Comparison of ENCODE assay signal across 29 cellular contexts in the genomic region with DNA sequence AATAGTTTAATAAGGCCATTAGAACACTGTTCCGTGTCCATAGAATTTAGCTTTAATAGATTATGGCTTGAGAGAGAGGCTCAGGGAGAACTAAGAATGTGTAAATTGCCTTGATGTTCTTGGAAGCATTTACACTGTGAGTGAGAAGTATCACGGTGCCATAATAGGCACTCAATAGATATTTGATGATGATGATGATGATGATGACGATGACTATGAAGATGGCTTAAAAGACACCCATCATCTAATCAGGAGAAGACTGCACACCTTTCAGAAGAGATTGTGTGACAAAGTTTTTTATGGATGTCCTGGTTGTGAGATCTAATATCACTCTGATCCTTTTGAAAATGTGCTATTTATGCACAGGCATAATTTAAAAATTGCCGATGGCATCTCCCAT.
"Had no signal": no experiment of that assay in that cellular context is flagged by ENCODE, and none has a peak within 500 bp of the region (broad histone marks: within the 10 kb centered on the region; RNA-seq: fewer than 3 reads in every experiment).

No MANE protein-coding gene starts in this region.

- H3K9me3 ChIP-seq: stomach, suprapubic skin, testis, thoracic aorta, thyroid gland, tibial artery, tibial nerve, transverse colon, upper lobe of left lung, upper lobe of right lung, uterus, vagina had no signal

- DNase-seq: stimulated activated CD4-positive, alpha-beta T cell treated with anti-CD3 and anti-CD28 coated beads, Interleukin-2, amount 100 ng/mL, for 48 hours; stimulated activated CD4-positive, alpha-beta T cell treated with anti-CD3 and anti-CD28 coated beads, Interleukin-4, amount 100 ng/mL, for 1 hour; stimulated activated CD4-positive, alpha-beta T cell treated with anti-CD3 and anti-CD28 coated beads, Interleukin-4, amount 100 ng/mL, for 24 hours; stimulated activated CD4-positive, alpha-beta T cell treated with anti-CD3 and anti-CD28 coated beads, Interleukin-4, amount 100 ng/mL, for 4 hours; stimulated activated CD8-positive, alpha-beta memory T cell treated with anti-CD3 and anti-CD28 coated beads, Interleukin-4, amount 100 ng/mL, for 48 hours; stimulated activated naive B cell treated with anti-CD40 and anti-IgM and Interleukin-4, amounts not matched to agents 10 μg/mL and 1 μg/mL and 100 μg/mL, for 72 hours; stimulated activated naive CD4-positive, alpha-beta T cell; stimulated activated naive CD4-positive, alpha-beta T cell treated with Interleukin-2 at 50 U/mL for 16 hours; stimulated activated naive CD8-positive, alpha-beta T cell treated with anti-CD3 and anti-CD28 coated beads, Interleukin-15, amount 100 ng/mL, for 72 hours; stimulated activated naive CD8-positive, alpha-beta T cell treated with anti-CD3 and anti-CD28 coated beads, Interleukin-15, Interleukin-2, amounts not matched to agents 100 U/mL and 50 U/mL, for 24 hours; stomach; substantia nigra; testis; thyroid gland; tibial artery; transverse colon; trophoblast cell; upper lobe of right lung; uterus had no signal

- H3K27me3 ChIP-seq: stomach, suprapubic skin, testis, thyroid gland, tibial artery, tibial nerve, transverse colon, upper lobe of left lung, upper lobe of right lung, uterus, vagina had no signal

- FAIRE-seq: urothelium cell line had no signal

- H3K4me3 Mint-ChIP-seq: stimulated activated effector memory CD8-positive, alpha-beta T cell treated with anti-CD3 and anti-CD28 coated beads, Interleukin-12 subunit alpha, Interleukin-12 subunit beta, amount 100 ng/mL, for 72 hours; stimulated activated memory B cell treated with anti-CD40 and anti-IgM and Interleukin-4, amounts not matched to agents 10 μg/mL and 1 μg/mL and 100 μg/mL, for 72 hours; stimulated activated naive B cell treated with anti-CD40 and anti-IgM and Interleukin-4, amounts not matched to agents 10 μg/mL and 1 μg/mL and 100 μg/mL, for 72 hours; stimulated activated naive CD8-positive, alpha-beta T cell treated with anti-CD3 and anti-CD28 coated beads, Interleukin-15, amount 100 ng/mL, for 72 hours; stimulated activated naive CD8-positive, alpha-beta T cell treated with anti-CD3 and anti-CD28 coated beads, Interleukin-15, Interleukin-2, amounts not matched to agents 100 ng/mL and 50 ng/mL, for 24 hours; type B pancreatic cell had no signal

- H3K27me3 Mint-ChIP-seq: stimulated activated memory B cell treated with anti-CD40 and anti-IgM and Interleukin-4, amounts not matched to agents 10 μg/mL and 1 μg/mL and 100 μg/mL, for 72 hours; stimulated activated naive B cell treated with anti-CD40 and anti-IgM and Interleukin-4, amounts not matched to agents 10 μg/mL and 1 μg/mL and 100 μg/mL, for 72 hours; stimulated activated naive CD8-positive, alpha-beta T cell treated with anti-CD3 and anti-CD28 coated beads, Interleukin-15, Interleukin-2, amounts not matched to agents 100 ng/mL and 50 ng/mL, for 24 hours; type B pancreatic cell had no signal

- H3K36me3 Mint-ChIP-seq: stimulated activated effector memory CD8-positive, alpha-beta T cell treated with anti-CD3 and anti-CD28 coated beads, Interleukin-12 subunit alpha, Interleukin-12 subunit beta, amount 100 ng/mL, for 72 hours; stimulated activated memory B cell treated with anti-CD40 and anti-IgM and Interleukin-4, amounts not matched to agents 10 μg/mL and 1 μg/mL and 100 μg/mL, for 72 hours; stimulated activated naive B cell treated with anti-CD40 and anti-IgM and Interleukin-4, amounts not matched to agents 10 μg/mL and 1 μg/mL and 100 μg/mL, for 72 hours had no signal

- H3K4me1 ChIP-seq: testis had no signal

- H3K4me1 Mint-ChIP-seq: stimulated activated effector memory CD8-positive, alpha-beta T cell treated with anti-CD3 and anti-CD28 coated beads, Interleukin-12 subunit alpha, Interleukin-12 subunit beta, amount 100 ng/mL, for 72 hours; stimulated activated memory B cell treated with anti-CD40 and anti-IgM and Interleukin-4, amounts not matched to agents 10 μg/mL and 1 μg/mL and 100 μg/mL, for 72 hours; stimulated activated naive B cell treated with anti-CD40 and anti-IgM and Interleukin-4, amounts not matched to agents 10 μg/mL and 1 μg/mL and 100 μg/mL, for 72 hours; stimulated activated naive CD8-positive, alpha-beta T cell treated with anti-CD3 and anti-CD28 coated beads, Interleukin-15, amount 100 ng/mL, for 72 hours had no signal

- H3K27ac Mint-ChIP-seq: stimulated activated effector memory CD8-positive, alpha-beta T cell treated with anti-CD3 and anti-CD28 coated beads, Interleukin-12 subunit alpha, Interleukin-12 subunit beta, amount 100 ng/mL, for 72 hours; stimulated activated memory B cell treated with anti-CD40 and anti-IgM and Interleukin-4, amounts not matched to agents 10 μg/mL and 1 μg/mL and 100 μg/mL, for 72 hours; stimulated activated naive B cell treated with anti-CD40 and anti-IgM and Interleukin-4, amounts not matched to agents 10 μg/mL and 1 μg/mL and 100 μg/mL, for 72 hours; stimulated activated naive CD8-positive, alpha-beta T cell treated with anti-CD3 and anti-CD28 coated beads, Interleukin-15, amount 100 ng/mL, for 72 hours; stimulated activated naive CD8-positive, alpha-beta T cell treated with anti-CD3 and anti-CD28 coated beads, Interleukin-15, Interleukin-2, amounts not matched to agents 100 ng/mL and 50 ng/mL, for 24 hours; type B pancreatic cell had no signal

- H3K27ac ChIP-seq: stomach, suprapubic skin, testis, thoracic aorta, thyroid gland, tibial artery, tibial nerve, transverse colon, upper lobe of left lung, upper lobe of right lung, uterus, vagina had no signal

- H3K4me3 ChIP-seq: stomach, suprapubic skin, testis, thoracic aorta, thyroid gland, tibial artery, tibial nerve, transverse colon, upper lobe of left lung, upper lobe of right lung, uterus, vagina had no signal

- H3K9me3 Mint-ChIP-seq: stimulated activated effector memory CD8-positive, alpha-beta T cell treated with anti-CD3 and anti-CD28 coated beads, Interleukin-12 subunit alpha, Interleukin-12 subunit beta, amount 100 ng/mL, for 72 hours; stimulated activated memory B cell treated with anti-CD40 and anti-IgM and Interleukin-4, amounts not matched to agents 10 μg/mL and 1 μg/mL and 100 μg/mL, for 72 hours; stimulated activated naive B cell treated with anti-CD40 and anti-IgM and Interleukin-4, amounts not matched to agents 10 μg/mL and 1 μg/mL and 100 μg/mL, for 72 hours; stimulated activated naive CD8-positive, alpha-beta T cell treated with anti-CD3 and anti-CD28 coated beads, Interleukin-15, amount 100 ng/mL, for 72 hours; stimulated activated naive CD8-positive, alpha-beta T cell treated with anti-CD3 and anti-CD28 coated beads, Interleukin-15, Interleukin-2, amounts not matched to agents 100 ng/mL and 50 ng/mL, for 24 hours; type B pancreatic cell had no signal

- H3K36me3 ChIP-seq: thoracic aorta, transverse colon, upper lobe of right lung, uterus had no signal

- ATAC-seq: stimulated activated effector memory CD8-positive, alpha-beta T cell treated with anti-CD3 and anti-CD28 coated beads, Interleukin-12 subunit alpha, Interleukin-12 subunit beta, amount 100 ng/mL, for 72 hours; stimulated activated memory B cell treated with anti-CD40 and anti-IgM and Interleukin-4, amounts not matched to agents 10 μg/mL and 1 μg/mL and 100 μg/mL, for 72 hours; stimulated activated naive B cell treated with anti-CD40 and anti-IgM and Interleukin-4, amounts not matched to agents 10 μg/mL and 1 μg/mL and 100 μg/mL, for 72 hours; stimulated activated naive CD8-positive, alpha-beta T cell treated with anti-CD3 and anti-CD28 coated beads, Interleukin-15, amount 100 ng/mL, for 72 hours; stimulated activated naive CD8-positive, alpha-beta T cell treated with anti-CD3 and anti-CD28 coated beads, Interleukin-15, Interleukin-2, amounts not matched to agents 100 U/mL and 50 U/mL, for 24 hours; upper lobe of right lung had no signal
